16 cellular contexts compared by ENCODE assay signal in the genomic region with DNA sequence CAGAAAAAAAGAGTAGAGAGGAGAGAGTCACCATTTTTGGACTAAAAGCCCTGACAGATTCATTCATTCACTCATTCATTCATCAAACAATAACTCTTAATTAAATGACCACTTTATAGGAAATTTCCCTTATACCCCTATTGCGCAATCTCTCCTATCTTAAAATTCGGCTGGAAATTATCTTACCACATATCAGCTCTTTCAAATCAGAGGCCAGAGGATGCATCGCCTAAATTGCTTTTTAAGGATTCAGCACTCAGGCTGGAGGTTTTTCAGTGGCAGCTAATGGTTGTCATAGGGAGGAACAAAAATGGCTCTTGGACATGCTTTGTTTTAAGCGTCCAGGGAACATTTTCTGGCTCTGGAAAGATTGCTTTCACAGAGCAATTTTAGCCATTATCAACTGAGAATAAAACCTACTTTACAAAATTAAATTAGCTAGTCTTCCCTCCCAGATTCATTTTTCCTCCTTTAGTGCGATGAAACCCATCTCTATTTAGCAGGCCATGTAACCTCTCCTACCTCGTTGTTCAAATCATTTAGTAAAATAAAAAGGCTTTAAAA.
DNase-seq lines count a peak whose midpoint lies in the region; ATAC-seq and TF ChIP-seq lines count a peak whose summit lies in the region.
"Had no signal": no experiment of that assay in that cellular context is flagged by ENCODE, and none has a peak within 500 bp of the region (broad histone marks: within the 10 kb centered on the region; RNA-seq: fewer than 3 reads in every experiment).

No MANE protein-coding gene starts in this region.

- intact Hi-C loops in IMR-90 (cut with micrococcal nuclease) (no loop called here), aorta (cut with DNase I) (no loop called here)

- H3K4me3 ChIP-seq in GM23338, result no peak overlapping the region
- H3K4me3 ChIP-seq in IMR-90 (ENCODE audit: insufficient read depth, low read depth, low read length), result no peak overlapping the region
- no peak overlapping the region for H3K4me3 ChIP-seq in SK-N-SH (ENCODE audit: low read depth in 2 of 2, low read length in 1 of 2)
- H3K4me3 ChIP-seq in aorta (ENCODE audit: low read length in 2 of 2), result no peak overlapping the region

- H3K18ac ChIP-seq in IMR-90 (ENCODE audit: low read depth, low read length), result no peak overlapping the region

- H3K4me2 ChIP-seq in GM23338, result no peak overlapping the region
- H3K4me2 ChIP-seq in IMR-90 (ENCODE audit: low read depth, low read length), result no peak overlapping the region
- H3K4me2 ChIP-seq in SK-N-SH, result no peak overlapping the region
- H3K4me2 ChIP-seq: KMS-11 had no signal

- peaks cover 2% of the 10 kb centered on the region; the same call in 1 of the 2 replicates for H3K9me3 ChIP-seq in IMR-90 (ENCODE audit: control insufficient read depth, insufficient read depth, low read length)
- no peaks in the 10 kb centered on the region for H3K9me3 ChIP-seq in SK-N-SH
- no peaks in the 10 kb centered on the region for H3K9me3 ChIP-seq in aorta (ENCODE audit: control insufficient read depth, low read length)

- H3K27me3 Mint-ChIP-seq in GM23338 (ENCODE audit: insufficient read depth, low read depth, poor library complexity), result peaks cover under 1% of the 10 kb centered on the region

- no peak overlapping the region for H3K27ac ChIP-seq in GM23338 (ENCODE audit: low read depth)
- no peak overlapping the region for H3K27ac ChIP-seq in IMR-90 (ENCODE audit: insufficient read depth, low read length)
- peak overlapping the region in 1 of 2 experiments; percentile 60; a peak in 1 of 4 replicates for H3K27ac ChIP-seq in SK-N-SH (ENCODE audit: low read depth in 2 of 2, low read length in 1 of 2)
- H3K27ac ChIP-seq in aorta (ENCODE audit: low read depth in 1 of 2, low read length in 2 of 2), result no peak overlapping the region
- H3K27ac ChIP-seq: HL-60, KMS-11 had no signal

- H3K23ac ChIP-seq in IMR-90 (ENCODE audit: low read depth, low read length), result no peak overlapping the region

- DNase-seq in GM23338 (ENCODE audit: low spot score) (no peak), IMR-90 (no peak), SK-N-SH (peak; percentile 40), medulla oblongata (ENCODE audit: extremely low spot score) (peak; percentile 19), aorta (no peak), ureter (ENCODE audit: low spot score) (no peak)
- DNase-seq: CD8-positive, alpha-beta T cell; COR-L47; DND-41; GDM1; H7 had no signal

- no peaks in the 10 kb centered on the region for H3K79me1 ChIP-seq in IMR-90 (ENCODE audit: low read depth in 1 of 2, low read length in 2 of 2)

- peaks cover 11% of the 10 kb centered on the region for H3K4me1 Mint-ChIP-seq in GM23338

- no peak overlapping the region for H3K14ac ChIP-seq in IMR-90 (replicated peaks; ENCODE audit: low read depth, low read length)

- no peak overlapping the region for H4K91ac ChIP-seq in IMR-90 (ENCODE audit: insufficient read depth, low read depth, low read length)

- H3K4me1 ChIP-seq in GM23338 (ENCODE audit: insufficient read depth) (peaks cover 10% of the 10 kb centered on the region), IMR-90 (ENCODE audit: control insufficient read depth, insufficient read depth, low read length) (no peaks in the 10 kb centered on the region), SK-N-SH (ENCODE audit: control insufficient read depth in 1 of 2, insufficient read depth in 2 of 2, low read depth in 1 of 2, low read length in 1 of 2) (no peaks in the 10 kb centered on the region; a peak in 2 of 4 replicates), aorta (ENCODE audit: control insufficient read depth in 1 of 2, insufficient read depth in 2 of 2, low read length in 2 of 2) (no peaks in the 10 kb centered on the region)

- no peak overlapping the region for H2BK5ac ChIP-seq in IMR-90 (ENCODE audit: low read depth, low read length, poor library complexity, severe bottlenecking)

- H2AFZ ChIP-seq in GM23338 (peak overlapping the region; percentile 63; the same call in 1 of the 2 replicates), IMR-90 (replicated peaks; ENCODE audit: low read length, poor library complexity) (no peak overlapping the region), SK-N-SH (ENCODE audit: low read depth) (no peak overlapping the region)

- H3K9me2 ChIP-seq in GM23338 (ENCODE audit: insufficient read depth) (0 out of 2 replicates have a peak, but pooled peaks cover 5% of the 10 kb centered on the region), SK-N-SH (no peaks in the 10 kb centered on the region)

- H4K20me1 ChIP-seq in GM23338 (replicated peaks; ENCODE audit: insufficient read depth), result no peaks in the 10 kb centered on the region
- no peaks in the 10 kb centered on the region for H4K20me1 ChIP-seq in IMR-90 (ENCODE audit: insufficient read depth, low read length)
- no peaks in the 10 kb centered on the region for H4K20me1 ChIP-seq in SK-N-SH (ENCODE audit: insufficient read depth)

- POLR2A ChIA-PET in IMR-90 (lab: Charles Lee; ENCODE audit: unreplicated experiment) (no interaction called here), SK-N-SH (lab: Yijun Ruan, JAX) (no interaction called here)

- H3K9me3 Mint-ChIP-seq in GM23338, result no peaks in the 10 kb centered on the region
- H3K9me3 Mint-ChIP-seq: CD8-positive, alpha-beta T cell had no signal

- no peak overlapping the region for H3K4ac ChIP-seq in IMR-90 (ENCODE audit: low read depth, low read length)

- CTCF ChIA-PET in IMR-90 (lab: Yijun Ruan, JAX), result no interaction called here
- CTCF ChIA-PET in SK-N-SH (lab: Yijun Ruan, JAX), result interaction anchor here (0.7 to 7.4 kb wide), 6 partner anchors 8 to 297 kb away, joined by 3 to 46 read pairs (median 4); no protein-coding TSS in a partner anchor

- H3F3A ChIP-seq in GM23338 (replicated peaks; ENCODE audit: low read depth) (no peaks in the 10 kb centered on the region), SK-N-SH (replicated peaks; ENCODE audit: insufficient read depth) (no peaks in the 10 kb centered on the region)

- in situ Hi-C loops in IMR-90 (cut with MboI; ENCODE audit: low sequenced_read_pairs), result loop anchor here (25.0 kb wide), 1 partner anchor 532 kb away; no protein-coding TSS in a partner anchor

- TF ChIP-seq RAD21 in IMR-90 (IDR thresholded peaks at IDR 0.05; ENCODE audit: low read length), result no peak
- no peak; the same call in 1 of the 2 replicates for TF ChIP-seq RAD21 in SK-N-SH (IDR thresholded peaks at IDR 0.05; ENCODE audit: low read length)

- no peak for ATAC-seq in GM23338
- ATAC-seq in IMR-90 (ENCODE audit: low read depth), result no peak
- ATAC-seq in aorta (ENCODE audit: low FRiP score), result no peak
- ATAC-seq in GM21825 (IDR thresholded peaks at IDR 0.05; ENCODE audit: unreplicated experiment), result no peak
- ATAC-seq in GM19397 (IDR thresholded peaks at IDR 0.05; ENCODE audit: unreplicated experiment), result no peak
- ATAC-seq: CD8-positive, alpha-beta T cell had no signal

- H3K79me2 ChIP-seq in GM23338 (replicated peaks; ENCODE audit: insufficient read depth), result no peaks in the 10 kb centered on the region
- H3K79me2 ChIP-seq in SK-N-SH (ENCODE audit: insufficient read depth), result no peaks in the 10 kb centered on the region

- H3K9ac ChIP-seq in IMR-90 (ENCODE audit: low read depth, low read length), result no peak overlapping the region
- H3K9ac ChIP-seq in SK-N-SH, result no peak overlapping the region
- H3K9ac ChIP-seq: KMS-11 had no signal

- H3K27ac Mint-ChIP-seq in GM23338, result no peak overlapping the region
- H3K27ac Mint-ChIP-seq: CD14-positive monocyte; CD8-positive, alpha-beta T cell had no signal

- H3K9me1 ChIP-seq in IMR-90 (ENCODE audit: insufficient read depth, low read length), result no peaks in the 10 kb centered on the region

- H3K36me3 ChIP-seq in GM23338 (ENCODE audit: insufficient read depth), result no peaks in the 10 kb centered on the region
- no peaks in the 10 kb centered on the region for H3K36me3 ChIP-seq in IMR-90 (ENCODE audit: control insufficient read depth, insufficient read depth, low read length)
- no peaks in the 10 kb centered on the region for H3K36me3 ChIP-seq in SK-N-SH (replicated peaks in 1 of 2; ENCODE audit: control insufficient read depth in 1 of 2, insufficient read depth in 2 of 2, low read length in 1 of 2)
- no peaks in the 10 kb centered on the region for H3K36me3 ChIP-seq in aorta (ENCODE audit: control insufficient read depth in 1 of 2, insufficient read depth in 2 of 2, low read length in 1 of 2)

- TF ChIP-seq EP300 in SK-N-SH (IDR thresholded peaks at IDR 0.05; ENCODE audit: borderline replicate concordance in 1 of 2, low read depth in 1 of 2, low read length in 1 of 2), result no peak

- H2BK15ac ChIP-seq in IMR-90 (ENCODE audit: low read depth, low read length), result no peak overlapping the region

- WGBS in IMR-90 (ENCODE audit: extremely low coverage in 2 of 2, insufficient read length in 1 of 2), 2 experiments, result no CpG with 5 or more reads among the region's 6 CpGs
- 31% methylated on average over 6 of the region's 6 CpGs for WGBS in SK-N-SH (ENCODE audit: low lambda C conversion rate)
- WGBS in aorta, 2 donors, result 84 to 87% methylated on average over 6 of the region's 6 CpGs

- no peaks in the 10 kb centered on the region for H3K27me3 ChIP-seq in GM23338 (ENCODE audit: insufficient read depth)
- H3K27me3 ChIP-seq in IMR-90 (ENCODE audit: control insufficient read depth, insufficient read depth, low read length), result no peaks in the 10 kb centered on the region
- no peaks in the 10 kb centered on the region for H3K27me3 ChIP-seq in SK-N-SH (ENCODE audit: insufficient read depth)
- no peaks in the 10 kb centered on the region for H3K27me3 ChIP-seq in aorta (ENCODE audit: control insufficient read depth in 1 of 2, insufficient read depth in 2 of 2, low read length in 1 of 2)

- H2BK120ac ChIP-seq in IMR-90 (ENCODE audit: low read depth, low read length), result no peak overlapping the region

- H4K8ac ChIP-seq in IMR-90 (ENCODE audit: low read depth in 2 of 2, low read length in 2 of 2), result no peak overlapping the region

- no peaks in the 10 kb centered on the region for H3K36me3 Mint-ChIP-seq in GM23338 (ENCODE audit: low read depth)
- H3K36me3 Mint-ChIP-seq: CD14-positive monocyte; CD8-positive, alpha-beta T cell had no signal

- TF ChIP-seq CTCF in GM23338 (conservative IDR thresholded peaks at IDR 0.05; ENCODE audit: low read depth in 2 of 2) (no peak), IMR-90 (conservative IDR thresholded peaks at IDR 0.05; ENCODE audit: low read depth, low read length) (no peak), SK-N-SH (IDR thresholded peaks at IDR 0.05) (no peak)

- H4K5ac ChIP-seq in IMR-90 (ENCODE audit: low read depth, low read length), result no peak overlapping the region

- BruUV-seq in IMR-90 (replicated peaks; lab: Mats Ljungman, UMichigan), result no TSS peak

- no peak for TF ChIP-seq POLR2A in IMR-90 (IDR thresholded peaks at IDR 0.05; ENCODE audit: low read depth, low read length)

- H2AK9ac ChIP-seq in IMR-90 (replicated peaks; ENCODE audit: low read depth, low read length, poor library complexity), result no peak overlapping the region

- H2AK5ac ChIP-seq in IMR-90 (ENCODE audit: low read depth, low read length), result no peak overlapping the region

- dilution Hi-C loops in IMR-90 (cut with HindIII; ENCODE audit: low sequenced_read_pairs, unreplicated experiment), result no loop called here

- H3K4me3 Mint-ChIP-seq in GM23338, result no peak overlapping the region
- H3K4me3 Mint-ChIP-seq: CD14-positive monocyte; CD8-positive, alpha-beta T cell had no signal

- no peak overlapping the region for H3K56ac ChIP-seq in IMR-90 (ENCODE audit: extremely low read depth, insufficient read depth, low read length)

- H2BK20ac ChIP-seq in IMR-90 (ENCODE audit: low read depth, low read length), result no peak overlapping the region

TF ChIP-seq in SK-N-SH, 30 proteins besides CTCF, POLR2A, EP300 and RAD21 (continues in another document):
- TF ChIP-seq EZH2phosphoT487 (IDR thresholded peaks at IDR 0.05; ENCODE audit: borderline replicate concordance, low read depth), result no peak

Comparison
In these comparisons a context has a peak if more than half of its experiments do, and no peak if none do; other contexts are left out.
1. DNase-seq: peak in SK-N-SH (single experiment) and medulla oblongata (single experiment); none in GM23338 (single experiment), IMR-90 (single experiment), aorta (0 of 2) and ureter (single experiment).